Comparison of ENCODE assay signal across 30 cellular contexts in genomic region chr9:129060991-129061390, GRCh38.
"Had no signal": no experiment of that assay in that cellular context is flagged by ENCODE, and none has a peak within 500 bp of the region (broad histone marks: within the 10 kb centered on the region; RNA-seq: fewer than 3 reads in every experiment).

No MANE protein-coding gene starts in this region.

- DNase-seq: activated effector memory CD4-positive, alpha-beta T cell treated with anti-CD3 and anti-CD28 coated beads, Interleukin-2, amount 50 U/mL, for 16 hours; activated effector memory CD4-positive, alpha-beta T cell treated with Interleukin-2 at 50 U/mL for 16 hours; activated gamma-delta T cell; activated gamma-delta T cell treated with Interleukin-2 at 50 U/mL for 16 hours; activated naive CD4-positive, alpha-beta T cell; activated naive CD4-positive, alpha-beta T cell treated with anti-CD3 and anti-CD28 coated beads for 36 hours; activated naive CD4-positive, alpha-beta T cell treated with anti-CD3 and anti-CD28 coated beads, Interleukin-2, amount 10 ng/mL, durations not matched to agents 7 days and 5 days; activated naive CD4-positive, alpha-beta T cell treated with anti-CD3 and anti-CD28 coated beads, Interleukin-2, amount 50 U/mL, for 16 hours; activated naive CD4-positive, alpha-beta T cell treated with Interleukin-2 at 50 U/mL for 16 hours; activated naive CD8-positive, alpha-beta T cell treated with anti-CD3 and anti-CD28 coated beads for 36 hours; activated naive CD8-positive, alpha-beta T cell treated with anti-CD3 and anti-CD28 coated beads, Interleukin-2, amount 10 ng/mL, durations not matched to agents 7 days and 5 days; activated naive CD8-positive, alpha-beta T cell treated with anti-CD3 and anti-CD28 coated beads, Interleukin-2, amount 50 U/mL, for 24 hours; activated T-cell treated with anti-CD3 and anti-CD28 coated beads, Interleukin-2, amount 50 U/mL, for 1 hour; activated T-cell treated with anti-CD3 and anti-CD28 coated beads, Interleukin-2, amount 50 U/mL, for 24 hours; activated T-cell treated with anti-CD3 and anti-CD28 coated beads, Interleukin-2, amount 50 U/mL, for 4 hours; activated T-cell treated with anti-CD3 and anti-CD28 coated beads, Interleukin-2, amount 50 U/mL, for 48 hours; activated T-cell treated with anti-CD3 and anti-CD28 coated beads, Interleukin-2, amount 50 U/mL, for 72 hours; adrenal gland; amniotic stem cell; amygdala; anterior cingulate cortex; aorta; body of pancreas; brain microvascular endothelial cell; caudate nucleus; central memory CD4-positive, alpha-beta T cell; cerebellar nuclear complex had no signal

- H3K27ac ChIP-seq: adrenal gland, ascending aorta, body of pancreas, brain microvascular endothelial cell, breast epithelium, cardiac muscle cell had no signal

- H3K9me3 ChIP-seq: adrenal gland, ascending aorta, body of pancreas, breast epithelium had no signal

- H3K4me3 ChIP-seq: adrenal gland, ascending aorta, body of pancreas, breast epithelium, cardiac muscle cell had no signal

- H3K27me3 ChIP-seq: adrenal gland, ascending aorta, body of pancreas, brain microvascular endothelial cell, breast epithelium, cardiac muscle cell had no signal

- H3K4me1 ChIP-seq: adrenal gland, ascending aorta, body of pancreas, breast epithelium had no signal
